7 cellular contexts compared by ENCODE assay signal in the genomic region with DNA sequence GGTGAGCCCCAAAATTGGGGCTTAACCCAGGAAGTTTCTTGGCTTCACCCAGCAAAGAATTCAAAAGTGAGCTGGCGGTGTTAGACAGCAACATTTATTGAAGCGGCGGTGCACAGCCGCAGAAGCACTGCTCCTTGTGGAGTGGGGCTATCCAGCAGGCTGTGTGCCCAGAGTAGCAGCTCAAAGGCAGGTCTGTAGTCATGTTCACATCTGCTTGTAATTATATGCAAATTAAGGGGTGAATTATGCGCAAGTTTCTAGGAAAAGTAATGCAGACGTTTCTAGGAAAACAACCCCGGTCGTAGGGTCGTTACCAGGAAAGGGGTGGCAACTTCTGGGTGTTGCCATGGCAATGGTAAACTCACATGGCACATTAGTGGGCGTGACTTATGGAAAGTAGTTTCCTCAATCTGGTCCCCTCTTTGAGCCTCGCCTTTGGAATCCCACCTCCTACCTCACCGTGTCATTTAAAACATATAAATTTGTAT. TPM values are rescaled to one million over a fixed set of nuclear protein-coding genes. Genes with fewer than 3 reads are reported as not detected.
DNase-seq lines count a peak whose midpoint lies in the region; ATAC-seq lines count a peak whose summit lies in the region.

No MANE protein-coding gene starts in this region.

- no peaks in the 10 kb centered on the region for H3K27me3 ChIP-seq in mononuclear cell (ENCODE audit: insufficient read depth, low read length)

- H3K4me1 Mint-ChIP-seq in activated CD8-positive, alpha-beta T cell treated with anti-CD3 and anti-CD28 coated beads, Interleukin-2, amount 10 ng/mL, durations not matched to agents 7 days and 5 days (ENCODE audit: low read depth), result peaks cover 21% of the 10 kb centered on the region
- H3K4me1 Mint-ChIP-seq in effector memory CD8-positive, alpha-beta T cell (ENCODE audit: low read depth in 2 of 2), result peaks cover 3 to 9% of the 10 kb centered on the region in 2 donors

- H3K9me3 ChIP-seq in mononuclear cell (ENCODE audit: low read depth, low read length), result no peaks in the 10 kb centered on the region

- H3K36me3 Mint-ChIP-seq in activated CD8-positive, alpha-beta T cell treated with anti-CD3 and anti-CD28 coated beads, Interleukin-2, amount 10 ng/mL, durations not matched to agents 7 days and 5 days (ENCODE audit: low read depth), result no peaks in the 10 kb centered on the region
- H3K36me3 Mint-ChIP-seq in effector memory CD8-positive, alpha-beta T cell (ENCODE audit: insufficient read depth), result peaks cover 6% of the 10 kb centered on the region

- no peaks in the 10 kb centered on the region for H3K27me3 Mint-ChIP-seq in activated CD8-positive, alpha-beta T cell treated with anti-CD3 and anti-CD28 coated beads, Interleukin-2, amount 10 ng/mL, durations not matched to agents 7 days and 5 days (ENCODE audit: low read depth)
- H3K27me3 Mint-ChIP-seq in effector memory CD8-positive, alpha-beta T cell, result no peaks in the 10 kb centered on the region

- POLR2A ChIA-PET in activated CD8-positive, alpha-beta T cell treated with anti-CD3 and anti-CD28 coated beads, Interleukin-2, amount 10 ng/mL, durations not matched to agents 7 days and 5 days (lab: Charles Lee), result interaction anchor here (1.2 to 5.4 kb wide), 4 partner anchors 13 to 158 kb away, joined by 3 to 71 read pairs (median 4); a partner anchor contains a TSS

- H3K27ac Mint-ChIP-seq in activated CD8-positive, alpha-beta T cell treated with anti-CD3 and anti-CD28 coated beads, Interleukin-2, amount 10 ng/mL, durations not matched to agents 7 days and 5 days, result peak overlapping the region; percentile 95
- H3K27ac Mint-ChIP-seq in effector memory CD8-positive, alpha-beta T cell, result peak overlapping the region; percentile 89 to 90

- H3K4me3 Mint-ChIP-seq in activated CD8-positive, alpha-beta T cell treated with anti-CD3 and anti-CD28 coated beads, Interleukin-2, amount 10 ng/mL, durations not matched to agents 7 days and 5 days, result peak overlapping the region; percentile 77
- peak overlapping the region; percentile 71 to 80 for H3K4me3 Mint-ChIP-seq in effector memory CD8-positive, alpha-beta T cell

- ATAC-seq in GM21390 (IDR thresholded peaks at IDR 0.05; ENCODE audit: unreplicated experiment) (peak; percentile 67), GM19397 (IDR thresholded peaks at IDR 0.05; ENCODE audit: unreplicated experiment) (no peak)
- ATAC-seq in activated CD8-positive, alpha-beta T cell treated with anti-CD3 and anti-CD28 coated beads, Interleukin-2, amount 10 ng/mL, durations not matched to agents 7 days and 5 days, result peak; percentile 97
- peak; percentile 83 for ATAC-seq in effector memory CD8-positive, alpha-beta T cell (replicated peaks)

- DNase-seq in NCI-H2029 treated with DMSO at 0.1 percent for 48 hours (lab: John Stamatoyannopoulos, UW), result peak; percentile 64
- peak; percentile 93 for DNase-seq in activated CD8-positive, alpha-beta T cell treated with anti-CD3 and anti-CD28 coated beads, Interleukin-2, amount 10 ng/mL, durations not matched to agents 7 days and 5 days
- DNase-seq in effector memory CD8-positive, alpha-beta T cell, result peak; percentile 57 to 65 (median 61)
- peak; percentile 54 for DNase-seq in stimulated activated CD8-positive, alpha-beta memory T cell treated with anti-CD3 and anti-CD28 coated beads, Interleukin-4, amount 100 ng/mL, for 24 hours (ENCODE audit: low read depth)

- H3K9me3 Mint-ChIP-seq in activated CD8-positive, alpha-beta T cell treated with anti-CD3 and anti-CD28 coated beads, Interleukin-2, amount 10 ng/mL, durations not matched to agents 7 days and 5 days (ENCODE audit: insufficient read depth), result no peaks in the 10 kb centered on the region
- H3K9me3 Mint-ChIP-seq in effector memory CD8-positive, alpha-beta T cell, result no peaks in the 10 kb centered on the region

- H3K4me3 ChIP-seq in mononuclear cell (ENCODE audit: low read length), result peak overlapping the region; percentile 0

- H3K4me1 ChIP-seq in mononuclear cell (ENCODE audit: insufficient read depth, low read length), result peaks cover 8% of the 10 kb centered on the region

- CTCF ChIA-PET in activated CD8-positive, alpha-beta T cell treated with anti-CD3 and anti-CD28 coated beads, Interleukin-2, amount 10 ng/mL, durations not matched to agents 7 days and 5 days (lab: Charles Lee), result interaction anchor here (1.3 to 2.7 kb wide), 5 partner anchors 12 to 202 kb away, joined by 3 to 9 read pairs (median 8); a partner anchor contains a TSS

RNA-seq across cellular contexts. Expression of a gene that starts 13.7 kb away (rescaled TPM):
- total RNA-seq in activated CD8-positive, alpha-beta T cell treated with anti-CD3 and anti-CD28 coated beads, Interleukin-2, amount 10 ng/mL, durations not matched to agents 7 days and 5 days, result 10 to 100 TPM; 37.4 to 37.8 TPM
- total RNA-seq in mononuclear cell, result 169 TPM

RNA-seq across cellular contexts. Expression of a gene that starts 52.0 kb away (rescaled TPM):
- under 1 TPM; 0.55 to 0.58 TPM for total RNA-seq in activated CD8-positive, alpha-beta T cell treated with anti-CD3 and anti-CD28 coated beads, Interleukin-2, amount 10 ng/mL, durations not matched to agents 7 days and 5 days
- total RNA-seq in mononuclear cell, result 1.2 TPM
